Comparison of ENCODE assay signal across 14 cellular contexts in genomic region chr14:93029417-93029816, GRCh38.
DNase-seq lines count a peak whose midpoint lies in the region; ATAC-seq and TF ChIP-seq lines count a peak whose summit lies in the region.
"Had no signal": no experiment of that assay in that cellular context is flagged by ENCODE, and none has a peak within 500 bp of the region (broad histone marks: within the 10 kb centered on the region; RNA-seq: fewer than 3 reads in every experiment).

No MANE protein-coding gene starts in this region.

- peak overlapping the region in 3 of 5 experiments; percentile 35 to 99 (median 76) for H3K27ac Mint-ChIP-seq in brain

- DNase-seq in NCI-H524 treated with DMSO at 0.1 percent for 48 hours (lab: John Stamatoyannopoulos, UW): no peak
- DNase-seq: CD8-positive, alpha-beta memory T cell; KG1; NCI-H1417; NCI-H187 treated with DMSO at 0.1 percent for 48 hours; NCI-H2227 treated with DMSO at 0.1 percent for 48 hours; NCI-H510A treated with DMSO at 0.1 percent for 48 hours had no signal

- H3K27ac ChIP-seq in KOPT-K1 (ENCODE audit: low read depth, low read length, poor library complexity, severe bottlenecking) (peak overlapping the region; percentile 10), layer of hippocampus (ENCODE audit: low read depth, low read length) (peak overlapping the region; percentile 19), temporal lobe (ENCODE audit: low read depth, low read length) (peak overlapping the region; percentile 48)
- H3K27ac ChIP-seq: SK-N-MC had no signal

- H3K4me1 Mint-ChIP-seq in brain: peaks cover 79% of the 10 kb centered on the region

- TF ChIP-seq CTCF in brain (conservative IDR thresholded peaks at IDR 0.05): no peak

- H3K9me3 Mint-ChIP-seq in brain: no peaks in the 10 kb centered on the region
- H3K9me3 Mint-ChIP-seq: CD8-positive, alpha-beta memory T cell had no signal

- H3K27me3 ChIP-seq in layer of hippocampus (ENCODE audit: control insufficient read depth, insufficient read depth, low read length): no peaks in the 10 kb centered on the region

- ATAC-seq in GM18519 (IDR thresholded peaks at IDR 0.05; ENCODE audit: low FRiP score, unreplicated experiment) (no peak), GM19035 (IDR thresholded peaks at IDR 0.05; ENCODE audit: unreplicated experiment) (no peak)

- H3K36me3 ChIP-seq in KOPT-K1 (ENCODE audit: insufficient read depth, low read length): peaks cover 9% of the 10 kb centered on the region; the same call in 1 of the 2 replicates

- no peaks in the 10 kb centered on the region for H3K9me3 ChIP-seq in KOPT-K1 (ENCODE audit: insufficient read depth, low read length, poor library complexity, severe bottlenecking)

- H3K4me3 Mint-ChIP-seq in brain: peak overlapping the region in 1 of 5 experiments; percentile 62

- H3K36me3 Mint-ChIP-seq in brain: no peaks in the 10 kb centered on the region

- H3K27me3 Mint-ChIP-seq in brain: peaks cover 4% of the 10 kb centered on the region
- H3K27me3 Mint-ChIP-seq: CD8-positive, alpha-beta memory T cell had no signal
